Comparison of ENCODE assay signal across 8 cellular contexts in genomic region chr16:3983081-3983520, GRCh38.
DNase-seq lines count a peak whose midpoint lies in the region; ATAC-seq and TF ChIP-seq lines count a peak whose summit lies in the region.

No MANE protein-coding gene starts in this region.

- no peak overlapping the region for H3K9ac ChIP-seq in adipocyte (ENCODE audit: low read length)

- H2AFZ ChIP-seq in PC-9, result no peak overlapping the region

- H3K9me3 ChIP-seq in HEK293 (ENCODE audit: control insufficient read depth, insufficient read depth, low read depth, low read length) (no peaks in the 10 kb centered on the region), PC-9 (ENCODE audit: insufficient read depth, low read depth) (no peaks in the 10 kb centered on the region), adipocyte (ENCODE audit: control insufficient read depth, low read length) (no peaks in the 10 kb centered on the region)

- CTCF ChIA-PET in HEK293 (lab: Yijun Ruan, JAX), result interaction anchor here (0.6 to 3.7 kb wide), 19 partner anchors 9 to 420 kb away, joined by 3 to 28 read pairs (median 3); no protein-coding TSS in a partner anchor
- CTCF ChIA-PET in PC-9 (lab: Charles Lee), result interaction anchor here (0.6 to 3.0 kb wide), 8 partner anchors 13 to 397 kb away, joined by 3 to 21 read pairs (median 5); no protein-coding TSS in a partner anchor

- no peaks in the 10 kb centered on the region for H4K20me1 ChIP-seq in PC-9 (ENCODE audit: insufficient read depth)

- H3K79me2 ChIP-seq in PC-9 (ENCODE audit: low read depth), result no peaks in the 10 kb centered on the region

- H3K4me1 ChIP-seq in HEK293 (ENCODE audit: control insufficient read depth, insufficient read depth, low read length) (peaks cover 8% of the 10 kb centered on the region), PC-9 (replicated peaks; ENCODE audit: insufficient read depth) (no peaks in the 10 kb centered on the region), adipocyte (ENCODE audit: control insufficient read depth, insufficient read depth, low read length) (peaks cover 10% of the 10 kb centered on the region)

- no TSS peak for BruUV-seq in PC-9 (replicated peaks; lab: Mats Ljungman, UMichigan)

- H3K27me3 ChIP-seq in PC-9 (ENCODE audit: insufficient read depth, low read depth), result no peaks in the 10 kb centered on the region
- no peaks in the 10 kb centered on the region for H3K27me3 ChIP-seq in adipocyte (replicated peaks; ENCODE audit: control insufficient read depth, insufficient read depth, low read length)

- intact Hi-C loops in PC-9 (cut with micrococcal nuclease; ENCODE audit: unreplicated experiment) (loop anchor here (1.0 to 5.0 kb wide), 7 partner anchors 101 to 348 kb away; partner anchors contain the start of genes CREBBP and TFAP4), left cardiac atrium (cut with DNase I) (loop anchor here (5.0 to 10.0 kb wide), 5 partner anchors 134 to 282 kb away; partner anchors contain the start of gene ADCY9 (in 1 of the 2))

- POLR2A ChIA-PET in HEK293 (lab: Yijun Ruan, JAX) (interaction anchor here (1.0 to 1.5 kb wide), 4 partner anchors 44 to 288 kb away, joined by 3 to 5 read pairs (median 3); no protein-coding TSS in a partner anchor), PC-9 (lab: Charles Lee; ENCODE audit: unreplicated experiment) (interaction anchor here (1.0 kb wide), 1 partner anchor 270 kb away, joined by 4 read pairs; no protein-coding TSS in a partner anchor)

- H3F3A ChIP-seq in PC-9 (ENCODE audit: insufficient read depth, low read depth), result no peaks in the 10 kb centered on the region; the same call in 1 of the 2 replicates

- TF ChIP-seq CTCF in AG10803 (conservative IDR thresholded peaks at IDR 0.05; ENCODE audit: low read length) (peak; percentile 79), HEK293 (tag by site-specific recombination; IDR thresholded peaks at IDR 0.05) (peak; percentile 86), PC-9 (conservative IDR thresholded peaks at IDR 0.05) (peak; percentile 82)

- ATAC-seq in left cardiac atrium (peak; percentile 87 to 90), GM21825 (IDR thresholded peaks at IDR 0.05; ENCODE audit: unreplicated experiment) (no peak)

- H3K27ac ChIP-seq in HEK293 (ENCODE audit: extremely low read depth, low read depth, low read length) (no peak overlapping the region), PC-9 (no peak overlapping the region)

- no peak overlapping the region for H3K4me3 ChIP-seq in AG10803 (ENCODE audit: low read length)
- no peak overlapping the region for H3K4me3 ChIP-seq in HEK293 (ENCODE audit: low read depth, low read length)
- no peak overlapping the region for H3K4me3 ChIP-seq in PC-9
- H3K4me3 ChIP-seq in adipocyte (ENCODE audit: low read length), result no peak overlapping the region

- DNase-seq in AG10803 (ENCODE audit: low read depth) (peak; percentile 54), PC-9 (peak; percentile 64 to 91), adipocyte (ENCODE audit: low read depth) (peak; percentile 64), left cardiac atrium (peak; percentile 72), retina (peak; percentile 77), T1000 (lab: John Stamatoyannopoulos, UW) (no peak)

- H3K9me2 ChIP-seq in PC-9 (ENCODE audit: insufficient read depth), result no peaks in the 10 kb centered on the region

- H3K36me3 ChIP-seq in HEK293 (ENCODE audit: control insufficient read depth in 2 of 2, insufficient read depth in 1 of 2, low read length in 2 of 2) (peaks cover 0 to 33% of the 10 kb centered on the region in 2 experiments; a peak in 1 of 3 replicates), PC-9 (ENCODE audit: low read depth) (no peaks in the 10 kb centered on the region), adipocyte (ENCODE audit: control insufficient read depth, insufficient read depth, low read length, severe bottlenecking) (no peaks in the 10 kb centered on the region)

- peak overlapping the region; percentile 16 for H3K4me2 ChIP-seq in PC-9

TF ChIP-seq in HEK293, 187 proteins besides CTCF, POLR2A, EP300 and RAD21 (continues in another document):
- TF ChIP-seq RBAK (tag by site-specific recombination; IDR thresholded peaks at IDR 0.05) (no peak), ZFHX2 (tag by site-specific recombination; conservative IDR thresholded peaks at IDR 0.05) (0 out of 2 replicates have a peak, but pooled peaks have one; percentile 7), ZXDB (tag by site-specific recombination; IDR thresholded peaks at IDR 0.05) (0 out of 2 replicates have a peak, but pooled peaks have one; percentile 23), PATZ1 (tag by site-specific recombination; IDR thresholded peaks at IDR 0.05) (peak; percentile 47; the same call in 1 of the 2 replicates), ZNF585B (tag by site-specific recombination; IDR thresholded peaks at IDR 0.05) (no peak), GLI4 (tag by site-specific recombination; IDR thresholded peaks at IDR 0.05) (no peak), ZNF138 (tag by site-specific recombination; IDR thresholded peaks at IDR 0.05; ENCODE audit: borderline replicate concordance) (no peak), ZBTB26 (tag by site-specific recombination; optimal IDR thresholded peaks at IDR 0.05) (peak; percentile 11), ZNF600 (tag by site-specific recombination; IDR thresholded peaks at IDR 0.05) (peak; percentile 29; the same call in 1 of the 2 replicates)
- TF ChIP-seq, protein P1, sequence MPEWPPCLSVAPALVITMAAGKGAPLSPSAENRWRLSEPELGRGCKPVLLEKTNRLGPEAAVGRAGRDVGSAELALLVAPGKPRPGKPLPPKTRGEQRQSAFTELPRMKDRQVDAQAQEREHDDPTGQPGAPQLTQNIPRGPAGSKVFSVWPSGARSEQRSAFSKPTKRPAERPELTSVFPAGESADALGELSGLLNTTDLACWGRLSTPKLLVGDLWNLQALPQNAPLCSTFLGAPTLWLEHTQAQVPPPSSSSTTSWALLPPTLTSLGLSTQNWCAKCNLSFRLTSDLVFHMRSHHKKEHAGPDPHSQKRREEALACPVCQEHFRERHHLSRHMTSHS (tag by site-specific recombination; IDR thresholded peaks at IDR 0.05), result no peak
- TF ChIP-seq, protein P2, sequence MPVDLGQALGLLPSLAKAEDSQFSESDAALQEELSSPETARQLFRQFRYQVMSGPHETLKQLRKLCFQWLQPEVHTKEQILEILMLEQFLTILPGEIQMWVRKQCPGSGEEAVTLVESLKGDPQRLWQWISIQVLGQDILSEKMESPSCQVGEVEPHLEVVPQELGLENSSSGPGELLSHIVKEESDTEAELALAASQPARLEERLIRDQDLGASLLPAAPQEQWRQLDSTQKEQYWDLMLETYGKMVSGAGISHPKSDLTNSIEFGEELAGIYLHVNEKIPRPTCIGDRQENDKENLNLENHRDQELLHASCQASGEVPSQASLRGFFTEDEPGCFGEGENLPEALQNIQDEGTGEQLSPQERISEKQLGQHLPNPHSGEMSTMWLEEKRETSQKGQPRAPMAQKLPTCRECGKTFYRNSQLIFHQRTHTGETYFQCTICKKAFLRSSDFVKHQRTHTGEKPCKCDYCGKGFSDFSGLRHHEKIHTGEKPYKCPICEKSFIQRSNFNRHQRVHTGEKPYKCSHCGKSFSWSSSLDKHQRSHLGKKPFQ (tag by site-specific recombination; IDR thresholded peaks at IDR 0.05), result no peak
- TF ChIP-seq, protein P3, sequence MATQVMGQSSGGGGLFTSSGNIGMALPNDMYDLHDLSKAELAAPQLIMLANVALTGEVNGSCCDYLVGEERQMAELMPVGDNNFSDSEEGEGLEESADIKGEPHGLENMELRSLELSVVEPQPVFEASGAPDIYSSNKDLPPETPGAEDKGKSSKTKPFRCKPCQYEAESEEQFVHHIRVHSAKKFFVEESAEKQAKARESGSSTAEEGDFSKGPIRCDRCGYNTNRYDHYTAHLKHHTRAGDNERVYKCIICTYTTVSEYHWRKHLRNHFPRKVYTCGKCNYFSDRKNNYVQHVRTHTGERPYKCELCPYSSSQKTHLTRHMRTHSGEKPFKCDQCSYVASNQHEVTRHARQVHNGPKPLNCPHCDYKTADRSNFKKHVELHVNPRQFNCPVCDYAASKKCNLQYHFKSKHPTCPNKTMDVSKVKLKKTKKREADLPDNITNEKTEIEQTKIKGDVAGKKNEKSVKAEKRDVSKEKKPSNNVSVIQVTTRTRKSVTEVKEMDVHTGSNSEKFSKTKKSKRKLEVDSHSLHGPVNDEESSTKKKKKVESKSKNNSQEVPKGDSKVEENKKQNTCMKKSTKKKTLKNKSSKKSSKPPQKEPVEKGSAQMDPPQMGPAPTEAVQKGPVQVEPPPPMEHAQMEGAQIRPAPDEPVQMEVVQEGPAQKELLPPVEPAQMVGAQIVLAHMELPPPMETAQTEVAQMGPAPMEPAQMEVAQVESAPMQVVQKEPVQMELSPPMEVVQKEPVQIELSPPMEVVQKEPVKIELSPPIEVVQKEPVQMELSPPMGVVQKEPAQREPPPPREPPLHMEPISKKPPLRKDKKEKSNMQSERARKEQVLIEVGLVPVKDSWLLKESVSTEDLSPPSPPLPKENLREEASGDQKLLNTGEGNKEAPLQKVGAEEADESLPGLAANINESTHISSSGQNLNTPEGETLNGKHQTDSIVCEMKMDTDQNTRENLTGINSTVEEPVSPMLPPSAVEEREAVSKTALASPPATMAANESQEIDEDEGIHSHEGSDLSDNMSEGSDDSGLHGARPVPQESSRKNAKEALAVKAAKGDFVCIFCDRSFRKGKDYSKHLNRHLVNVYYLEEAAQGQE (tag by site-specific recombination; IDR thresholded peaks at IDR 0.05), result peak; percentile 81
